In genomic region chr22:42074153-42074750, GRCh38 we compare ENCODE assay signal across 8 cellular contexts. TPM values are rescaled to one million over a fixed set of nuclear protein-coding genes. Genes with fewer than 3 reads are reported as not detected.
DNase-seq lines count a peak whose midpoint lies in the region; ATAC-seq, FAIRE-seq and TF ChIP-seq lines count a peak whose summit lies in the region.

A gene with protein sequence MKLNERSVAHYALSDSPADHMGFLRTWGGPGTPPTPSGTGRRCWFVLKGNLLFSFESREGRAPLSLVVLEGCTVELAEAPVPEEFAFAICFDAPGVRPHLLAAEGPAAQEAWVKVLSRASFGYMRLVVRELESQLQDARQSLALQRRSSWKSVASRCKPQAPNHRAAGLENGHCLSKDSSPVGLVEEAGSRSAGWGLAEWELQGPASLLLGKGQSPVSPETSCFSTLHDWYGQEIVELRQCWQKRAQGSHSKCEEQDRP (plus strand): TSS chr22:42074248. CDS start chr22:42077294, 3,046 bp downstream.

- no peak for FAIRE-seq in astrocyte (lab: Jason Lieb, UNC)

- H3K27me3 ChIP-seq in astrocyte (ENCODE audit: insufficient read depth, low read length), result no peaks in the 10 kb centered on the region
- H3K27me3 ChIP-seq in iPS-20b (ENCODE audit: insufficient read depth, low read length), result peaks cover 17% of the 10 kb centered on the region

- no peaks in the 10 kb centered on the region for H3K27me3 Mint-ChIP-seq in astrocyte (ENCODE audit: low read depth, unreplicated experiment)

- BruUV-seq in OCI-LY7 (replicated peaks; lab: Mats Ljungman, UMichigan), result no TSS peak

- H3K36me3 Mint-ChIP-seq in astrocyte (ENCODE audit: low read depth, unreplicated experiment), result peaks cover 2% of the 10 kb centered on the region

- DNase-seq in CD1c-positive myeloid dendritic cell (ENCODE audit: extremely low spot score) (peak; percentile 48), OCI-LY7 (ENCODE audit: low spot score) (no peak), astrocyte (ENCODE audit: low read depth) (no peak)
- DNase-seq in stimulated activated CD4-positive, alpha-beta T cell treated with anti-CD3 and anti-CD28 coated beads, Interleukin-15, amount 100 ng/mL, for 48 hours (ENCODE audit: low read depth in 2 of 2), result peak; percentile 31 to 50

- peak; percentile 34; the same call in 1 of the 2 replicates for TF ChIP-seq CTCF in OCI-LY7 (conservative IDR thresholded peaks at IDR 0.05; ENCODE audit: low read length)
- no peak for TF ChIP-seq CTCF in astrocyte (IDR thresholded peaks at IDR 0.05; ENCODE audit: insufficient read depth, low read depth, low read length)

- H3K79me2 ChIP-seq in OCI-LY7 (ENCODE audit: insufficient read depth, low read depth, low read length) (no peaks in the 10 kb centered on the region), astrocyte (ENCODE audit: insufficient read depth, low read length) (peaks cover 14% of the 10 kb centered on the region)

- intact Hi-C loops in OCI-LY7 (cut with micrococcal nuclease; ENCODE audit: unreplicated experiment), result no loop called here

- no peak within 1 kb of the TSS for H3K27ac Mint-ChIP-seq in astrocyte (ENCODE audit: unreplicated experiment)

- H4K20me1 ChIP-seq in OCI-LY7 (ENCODE audit: insufficient read depth, low read length) (no peaks in the 10 kb centered on the region), astrocyte (ENCODE audit: insufficient read depth, low read length) (no peaks in the 10 kb centered on the region)

- no peaks in the 10 kb centered on the region for H3K4me1 Mint-ChIP-seq in astrocyte (ENCODE audit: low read depth, unreplicated experiment)

- H3K9me3 ChIP-seq in OCI-LY7 (ENCODE audit: low read length) (no peaks in the 10 kb centered on the region), astrocyte (ENCODE audit: insufficient read depth, low read depth, low read length) (no peaks in the 10 kb centered on the region), iPS-20b (ENCODE audit: insufficient read depth, low read depth, low read length) (no peaks in the 10 kb centered on the region)

- POLR2A ChIA-PET in OCI-LY7 (lab: Charles Lee), result no interaction called here

- H3K27ac ChIP-seq in OCI-LY7 (ENCODE audit: low read depth, low read length, poor library complexity, severe bottlenecking) (no peak within 1 kb of the TSS), astrocyte (ENCODE audit: low read depth, low read length) (peak within 1 kb of the TSS; percentile 64), iPS-20b (ENCODE audit: low read length) (no peak within 1 kb of the TSS)

- H3K4me1 ChIP-seq in OCI-LY7 (ENCODE audit: insufficient read depth, low read length, poor library complexity, severe bottlenecking) (peaks cover 28% of the 10 kb centered on the region), astrocyte (ENCODE audit: insufficient read depth, low read length) (peaks cover 28% of the 10 kb centered on the region), iPS-20b (ENCODE audit: insufficient read depth, low read length) (peaks cover 18% of the 10 kb centered on the region; the same call in 1 of the 2 replicates)

- H3K4me2 ChIP-seq in OCI-LY7 (ENCODE audit: low read length) (no peak within 1 kb of the TSS), astrocyte (ENCODE audit: low read length) (peak within 1 kb of the TSS; percentile 85)

- CTCF ChIA-PET in OCI-LY7 (lab: Charles Lee; ENCODE audit: unreplicated experiment), result no interaction called here

- ATAC-seq in GM21723 (IDR thresholded peaks at IDR 0.05; ENCODE audit: unreplicated experiment) (no peak), HG02870 (IDR thresholded peaks at IDR 0.05; ENCODE audit: unreplicated experiment) (no peak), GM21576 (IDR thresholded peaks at IDR 0.05; ENCODE audit: unreplicated experiment) (no peak)

- H2AFZ ChIP-seq in OCI-LY7 (ENCODE audit: low read length), result no peak within 1 kb of the TSS
- peak within 1 kb of the TSS; percentile 86 for H2AFZ ChIP-seq in astrocyte (ENCODE audit: low read depth, low read length)

- peaks cover 13% of the 10 kb centered on the region for H3K9me3 Mint-ChIP-seq in astrocyte (ENCODE audit: unreplicated experiment)

- H3K9ac ChIP-seq in astrocyte (ENCODE audit: low read length) (peak within 1 kb of the TSS; percentile 90), iPS-20b (ENCODE audit: low read depth, low read length) (peak within 1 kb of the TSS; percentile 41; the same call in 1 of the 2 replicates)

- H3K4me3 ChIP-seq in OCI-LY7 (ENCODE audit: low read depth, low read length, poor library complexity, severe bottlenecking), result no peak within 1 kb of the TSS
- peak within 1 kb of the TSS; percentile 51 for H3K4me3 ChIP-seq in astrocyte (ENCODE audit: insufficient read depth, low read depth, low read length)
- peak within 1 kb of the TSS; percentile 61; the same call in 1 of the 2 replicates for H3K4me3 ChIP-seq in iPS-20b (ENCODE audit: low read length)

- no peaks in the 10 kb centered on the region for H3K36me3 ChIP-seq in OCI-LY7 (ENCODE audit: insufficient read depth, low read length)
- H3K36me3 ChIP-seq in astrocyte (ENCODE audit: insufficient read depth, low read length), result no peaks in the 10 kb centered on the region
- no peaks in the 10 kb centered on the region for H3K36me3 ChIP-seq in iPS-20b (ENCODE audit: insufficient read depth, low read depth, low read length)

- H3K9me2 ChIP-seq in OCI-LY7 (ENCODE audit: insufficient read depth, low read length), result no peaks in the 10 kb centered on the region

- no peak within 1 kb of the TSS for H3K4me3 Mint-ChIP-seq in astrocyte (ENCODE audit: unreplicated experiment)

RNA-seq across cellular contexts. Expression of the gene that starts here (rescaled TPM):
- total RNA-seq in OCI-LY7 (2014; rRNA removed; shearing (Covaris generic)), result 0.05 TPM in 1 of 2 replicates, not detected in the other
- total RNA-seq in OCI-LY7 (2022) (0.23 and 0.35 TPM in 2 replicates), astrocyte (0.12 and 0.18 TPM in 2 replicates)

Comparison
In these comparisons a context has a peak if more than half of its experiments do, and no peak if none do; other contexts are left out.
1. DNase-seq: peak in CD1c-positive myeloid dendritic cell (single experiment) and stimulated activated CD4-positive, alpha-beta T cell treated with anti-CD3 and anti-CD28 coated beads, Interleukin-15, amount 100 ng/mL, for 48 hours (2 of 2); none in OCI-LY7 (single experiment) and astrocyte (single experiment).